In the genomic region with DNA sequence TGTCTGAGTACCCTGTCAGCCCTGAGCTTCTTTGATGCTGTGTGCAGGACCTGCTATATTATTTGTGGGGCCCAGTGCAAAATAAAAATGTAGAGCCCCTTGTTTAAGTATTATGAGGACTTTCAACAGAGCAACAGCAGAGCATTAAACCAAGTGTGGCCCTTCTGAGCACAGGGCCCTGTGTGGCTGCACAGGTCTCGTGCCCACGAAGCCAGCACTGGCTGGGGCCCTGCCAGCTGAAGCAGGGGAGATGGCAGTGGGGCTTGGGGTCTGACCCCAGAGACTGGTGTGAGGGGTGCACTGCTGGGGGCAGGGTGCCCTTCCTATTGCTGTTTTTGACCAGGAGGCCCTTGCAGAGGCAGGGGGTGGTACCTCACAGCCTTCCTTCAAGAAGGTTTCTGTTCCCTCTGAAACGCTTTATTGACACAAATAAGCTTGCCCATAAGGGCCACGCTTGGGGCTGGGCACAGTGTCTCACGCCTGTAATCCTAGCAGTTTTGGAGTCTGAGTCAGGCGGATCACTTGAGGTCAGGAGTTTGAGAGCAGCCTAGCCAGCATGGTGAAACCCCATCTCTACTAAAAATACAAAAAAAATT, we compare ENCODE assay signal across 11 cellular contexts. TPM values are rescaled to one million over a fixed set of nuclear protein-coding genes. Genes with fewer than 3 reads are reported as not detected.
DNase-seq lines count a peak whose midpoint lies in the region; ATAC-seq and TF ChIP-seq lines count a peak whose summit lies in the region.
"Had no signal": no experiment of that assay in that cellular context is flagged by ENCODE, and none has a peak within 500 bp of the region (broad histone marks: within the 10 kb centered on the region; RNA-seq: fewer than 3 reads in every experiment).

No MANE protein-coding gene starts in this region.

- H3K9ac ChIP-seq in neural cell (ENCODE audit: low read length) = peak overlapping the region; percentile 79

- no peaks in the 10 kb centered on the region for H3K36me3 ChIP-seq in neural cell (ENCODE audit: insufficient read depth, low read length)

- H3K27me3 ChIP-seq in neural cell (ENCODE audit: insufficient read depth, low read depth, low read length) = no peaks in the 10 kb centered on the region

- DNase-seq in ELR (ENCODE audit: low read depth) (peak; percentile 71), LHCN-M2 (ENCODE audit: low read depth) (peak; percentile 87), amniotic epithelial cell (ENCODE audit: low read depth) (peak; percentile 73), dermis blood vessel endothelial cell (no peak), coronary artery (ENCODE audit: low spot score) (no peak), NCI-H2081 treated with DMSO at 0.1 percent for 48 hours (lab: John Stamatoyannopoulos, UW) (no peak)
- DNase-seq: NCI-H748 treated with DMSO at 0.1 percent for 48 hours had no signal

- H3F3A ChIP-seq in neural cell (ENCODE audit: insufficient read depth, low read length, poor library complexity, severe bottlenecking) = no peaks in the 10 kb centered on the region

- peak overlapping the region; percentile 72 for H3K4me3 ChIP-seq in neural cell (ENCODE audit: low read length)
- no peak overlapping the region for H3K4me3 ChIP-seq in coronary artery

- H2AFZ ChIP-seq in neural cell (ENCODE audit: low read depth, low read length) = no peak overlapping the region

- TF ChIP-seq RAD21 in neural cell (conservative IDR thresholded peaks at IDR 0.05) = no peak

- no peak for TF ChIP-seq EP300 in neural cell (conservative IDR thresholded peaks at IDR 0.05; ENCODE audit: poor library complexity, severe bottlenecking)

- H3K27ac ChIP-seq in neural cell (ENCODE audit: low read length) (peak overlapping the region; percentile 70), coronary artery (no peak overlapping the region)
- H3K27ac ChIP-seq: epithelial cell of prostate had no signal

- no peaks in the 10 kb centered on the region for H3K9me3 ChIP-seq in neural cell (ENCODE audit: low read length)

- no peaks in the 10 kb centered on the region for H4K20me1 ChIP-seq in neural cell (ENCODE audit: insufficient read depth)

- H3K4me2 ChIP-seq in neural cell (ENCODE audit: low read length) = peak overlapping the region; percentile 99

- TF ChIP-seq CTCF in neural cell (IDR thresholded peaks at IDR 0.05; ENCODE audit: poor library complexity, severe bottlenecking) (no peak), coronary artery (IDR thresholded peaks at IDR 0.05) (no peak)

- no peaks in the 10 kb centered on the region for H3K9me2 ChIP-seq in neural cell (ENCODE audit: insufficient read depth, low read length)

- H3K79me2 ChIP-seq in neural cell (replicated peaks; ENCODE audit: insufficient read depth, low read length) = no peaks in the 10 kb centered on the region

- no peak for ATAC-seq in HG02981 (IDR thresholded peaks at IDR 0.05; ENCODE audit: unreplicated experiment)
- ATAC-seq: left lobe of liver had no signal

TF ChIP-seq in neural cell, 6 proteins besides CTCF, POLR2A, EP300 and RAD21:
- no peak for TF ChIP-seq SMC3 (conservative IDR thresholded peaks at IDR 0.05; ENCODE audit: poor library complexity)
TF ChIP-seq in neural cell: peak in this region for 0.

RNA-seq across cellular contexts. Expression of a gene that starts 2.2 kb away (rescaled TPM):
- 0.40 and 0.64 TPM in 2 replicates for total RNA-seq in LHCN-M2 (2014; rRNA removed)
- 0.39 TPM for polyA plus RNA-seq in LHCN-M2 (2012)
- polyA plus RNA-seq in neural cell = 17.1 and 38.4 TPM in 2 replicates
- polyA minus RNA-seq in neural cell = 18.6 and 20.5 TPM in 2 replicates
- 0.68 and 0.74 TPM in 2 replicates for total RNA-seq in dermis blood vessel endothelial cell

RNA-seq across cellular contexts. Expression of a gene that starts 36.7 kb away (rescaled TPM):
- 1,371 and 1,475 TPM in 2 replicates for total RNA-seq in LHCN-M2 (2014; rRNA removed)
- 1,211 TPM for polyA plus RNA-seq in LHCN-M2 (2012)
- 90.7 and 103 TPM in 2 replicates for polyA plus RNA-seq in neural cell
- 50.6 TPM in 2 replicates for polyA minus RNA-seq in neural cell
- 502 and 945 TPM in 2 replicates for total RNA-seq in dermis blood vessel endothelial cell

RNA-seq across cellular contexts. Expression of a gene that starts 42.7 kb away (rescaled TPM):
- total RNA-seq in LHCN-M2 (2014; rRNA removed) (11.2 and 15.6 TPM in 2 replicates), dermis blood vessel endothelial cell (9.0 and 15.9 TPM in 2 replicates)
- 14.4 TPM for polyA plus RNA-seq in LHCN-M2 (2012)
- 13.7 and 16.2 TPM in 2 replicates for polyA plus RNA-seq in neural cell
- polyA minus RNA-seq in neural cell = 17.0 and 17.6 TPM in 2 replicates

Comparison
In these comparisons a context has a peak if more than half of its experiments do, and no peak if none do; other contexts are left out.
1. DNase-seq: peak in ELR (single experiment), LHCN-M2 (single experiment) and amniotic epithelial cell (single experiment); none in dermis blood vessel endothelial cell (single experiment), coronary artery (single experiment) and NCI-H2081 treated with DMSO at 0.1 percent for 48 hours (single experiment).